In the genomic region with DNA sequence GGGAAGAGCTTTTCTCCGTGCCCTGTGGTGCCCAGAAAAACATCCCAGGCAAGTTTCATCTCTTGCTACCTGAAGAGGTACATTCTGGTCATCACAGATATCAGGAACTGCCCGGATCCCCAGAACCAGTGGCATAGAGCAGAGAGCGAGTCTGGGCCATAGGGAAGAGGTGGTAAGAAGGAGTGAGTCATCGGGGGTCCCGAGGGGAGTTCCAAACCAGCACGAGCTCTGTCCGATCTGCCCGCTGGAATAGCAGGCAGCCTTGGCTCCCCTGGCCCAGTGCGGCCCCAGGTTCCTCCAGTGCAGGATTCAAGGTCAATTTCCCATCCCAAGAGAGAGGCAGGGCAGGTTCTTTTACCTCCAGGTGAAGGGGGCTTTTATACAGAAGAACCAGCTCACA, we compare ENCODE assay signal across 16 cellular contexts.
A peak's percentile ranks its signal among the peaks of the same experiment; 100 is the strongest.
DNase-seq lines count a peak whose midpoint lies in the region; ATAC-seq and TF ChIP-seq lines count a peak whose summit lies in the region.
"Had no signal": no experiment of that assay in that cellular context is flagged by ENCODE, and none has a peak within 500 bp of the region (broad histone marks: within the 10 kb centered on the region; RNA-seq: fewer than 3 reads in every experiment).

No MANE protein-coding gene starts in this region.

- CTCF ChIA-PET in AG04450 (lab: Charles Lee) = interaction anchor here (0.8 to 3.8 kb wide), 5 partner anchors 11 to 219 kb away, joined by 3 to 24 read pairs (median 6); no protein-coding TSS in a partner anchor

- no peaks in the 10 kb centered on the region for H3K27me3 Mint-ChIP-seq in activated naive CD8-positive, alpha-beta T cell treated with anti-CD3 and anti-CD28 coated beads, Interleukin-2, amount 10 ng/mL, durations not matched to agents 7 days and 5 days
- no peaks in the 10 kb centered on the region for H3K27me3 Mint-ChIP-seq in activated naive CD8-positive, alpha-beta T cell treated with anti-CD3 and anti-CD28 coated beads for 36 hours
- no peaks in the 10 kb centered on the region for H3K27me3 Mint-ChIP-seq in activated T-helper 17 cell treated with anti-CD3 and anti-CD28 coated beads, Interleukin-2, amount 50 U/mL, for 72 hours
- peaks cover 9% of the 10 kb centered on the region for H3K27me3 Mint-ChIP-seq in nephron progenitor cell (ENCODE audit: low read depth, poor library complexity)
- no peaks in the 10 kb centered on the region for H3K27me3 Mint-ChIP-seq in activated naive CD8-positive, alpha-beta T cell treated with anti-CD3 and anti-CD28 coated beads, Interleukin-2, amount 50 U/mL, for 24 hours
- H3K27me3 Mint-ChIP-seq: CD4-positive, alpha-beta T cell had no signal

- DNase-seq in activated naive CD8-positive, alpha-beta T cell treated with anti-CD3 and anti-CD28 coated beads, Interleukin-2, amount 10 ng/mL, durations not matched to agents 7 days and 5 days = no peak
- DNase-seq in activated naive CD8-positive, alpha-beta T cell treated with anti-CD3 and anti-CD28 coated beads for 36 hours = no peak
- DNase-seq in AG04450 (ENCODE audit: low read depth, low spot score) = no peak
- no peak for DNase-seq in nephron progenitor cell
- no peak for DNase-seq in SKM-1 treated with dmso at 0.1 percent for 144 hours (lab: John Stamatoyannopoulos, UW; ENCODE audit: unreplicated experiment)
- DNase-seq in activated CD4-positive, alpha-beta T cell treated with anti-CD3 and anti-CD28 coated beads for 4 hours = no peak
- no peak for DNase-seq in activated naive CD8-positive, alpha-beta T cell treated with anti-CD3 and anti-CD28 coated beads, Interleukin-2, amount 50 U/mL, for 24 hours
- DNase-seq: 8988T; Calu3; CD4-positive, alpha-beta T cell; DMS 273 treated with DMSO at 0.1 percent for 48 hours; H7 had no signal

- no peaks in the 10 kb centered on the region for H3K36me3 Mint-ChIP-seq in activated naive CD8-positive, alpha-beta T cell treated with anti-CD3 and anti-CD28 coated beads, Interleukin-2, amount 10 ng/mL, durations not matched to agents 7 days and 5 days
- no peaks in the 10 kb centered on the region for H3K36me3 Mint-ChIP-seq in activated naive CD8-positive, alpha-beta T cell treated with anti-CD3 and anti-CD28 coated beads for 36 hours
- no peaks in the 10 kb centered on the region for H3K36me3 Mint-ChIP-seq in activated T-helper 17 cell treated with anti-CD3 and anti-CD28 coated beads, Interleukin-2, amount 50 U/mL, for 72 hours (ENCODE audit: low read depth)
- peaks cover 4% of the 10 kb centered on the region for H3K36me3 Mint-ChIP-seq in nephron progenitor cell (ENCODE audit: low read depth)
- H3K36me3 Mint-ChIP-seq in activated naive CD8-positive, alpha-beta T cell treated with anti-CD3 and anti-CD28 coated beads, Interleukin-2, amount 50 U/mL, for 24 hours (ENCODE audit: low read depth) = peaks cover 2% of the 10 kb centered on the region

- H3K9me3 Mint-ChIP-seq in activated naive CD8-positive, alpha-beta T cell treated with anti-CD3 and anti-CD28 coated beads, Interleukin-2, amount 10 ng/mL, durations not matched to agents 7 days and 5 days = no peaks in the 10 kb centered on the region
- no peaks in the 10 kb centered on the region for H3K9me3 Mint-ChIP-seq in activated naive CD8-positive, alpha-beta T cell treated with anti-CD3 and anti-CD28 coated beads for 36 hours
- no peaks in the 10 kb centered on the region for H3K9me3 Mint-ChIP-seq in activated T-helper 17 cell treated with anti-CD3 and anti-CD28 coated beads, Interleukin-2, amount 50 U/mL, for 72 hours
- no peaks in the 10 kb centered on the region for H3K9me3 Mint-ChIP-seq in nephron progenitor cell
- H3K9me3 Mint-ChIP-seq in activated naive CD8-positive, alpha-beta T cell treated with anti-CD3 and anti-CD28 coated beads, Interleukin-2, amount 50 U/mL, for 24 hours = no peaks in the 10 kb centered on the region
- H3K9me3 Mint-ChIP-seq: CD4-positive, alpha-beta T cell; GM23338 had no signal

- H3K27ac ChIP-seq in AG04450 (ENCODE audit: low read depth, low read length) = peak overlapping the region; percentile 21
- H3K27ac ChIP-seq: BLaER1 treated with 17β-estradiol and CSF1 and Interleukin-3, amounts not matched to agents 10 nM and 100 nM; HL-60 had no signal

- POLR2A ChIA-PET in activated naive CD8-positive, alpha-beta T cell treated with anti-CD3 and anti-CD28 coated beads, Interleukin-2, amount 10 ng/mL, durations not matched to agents 7 days and 5 days (lab: Charles Lee) = interaction anchor here (1.3 to 2.7 kb wide), 2 partner anchors 211 to 218 kb away, joined by 3 to 10 read pairs; partner anchors contain the start of gene GRK5
- POLR2A ChIA-PET in AG04450 (lab: Yijun Ruan, JAX) = no interaction called here

- no peaks in the 10 kb centered on the region; the same call in 1 of the 2 replicates for H3K9me3 ChIP-seq in AG04450 (ENCODE audit: control insufficient read depth, insufficient read depth, low read length)
- H3K9me3 ChIP-seq: BLaER1 treated with 17β-estradiol and CSF1 and Interleukin-3, amounts not matched to agents 10 nM and 100 nM had no signal

- H3K27me3 ChIP-seq in AG04450 (ENCODE audit: control insufficient read depth, insufficient read depth, low read length) = no peaks in the 10 kb centered on the region

- no peak for ATAC-seq in activated naive CD8-positive, alpha-beta T cell treated with anti-CD3 and anti-CD28 coated beads, Interleukin-2, amount 10 ng/mL, durations not matched to agents 7 days and 5 days (ENCODE audit: low read depth)
- ATAC-seq in activated T-helper 17 cell treated with anti-CD3 and anti-CD28 coated beads, Interleukin-2, amount 50 U/mL, for 72 hours (replicated peaks) = no peak
- no peak for ATAC-seq in activated naive CD8-positive, alpha-beta T cell treated with anti-CD3 and anti-CD28 coated beads, Interleukin-2, amount 50 U/mL, for 24 hours

- TF ChIP-seq CTCF in AG04450 (IDR thresholded peaks at IDR 0.05; ENCODE audit: low read depth, low read length) (no peak), nephron progenitor cell (IDR thresholded peaks at IDR 0.05) (no peak)

- H3K4me3 ChIP-seq in AG04450 (ENCODE audit: low read depth, low read length) = no peak overlapping the region
- H3K4me3 ChIP-seq: BLaER1 treated with 17β-estradiol and CSF1 and Interleukin-3, amounts not matched to agents 10 nM and 100 nM; GM23338 had no signal

- H3K4me3 Mint-ChIP-seq in activated naive CD8-positive, alpha-beta T cell treated with anti-CD3 and anti-CD28 coated beads, Interleukin-2, amount 10 ng/mL, durations not matched to agents 7 days and 5 days = no peak overlapping the region
- no peak overlapping the region for H3K4me3 Mint-ChIP-seq in activated naive CD8-positive, alpha-beta T cell treated with anti-CD3 and anti-CD28 coated beads for 36 hours
- no peak overlapping the region for H3K4me3 Mint-ChIP-seq in activated T-helper 17 cell treated with anti-CD3 and anti-CD28 coated beads, Interleukin-2, amount 50 U/mL, for 72 hours
- H3K4me3 Mint-ChIP-seq in nephron progenitor cell = no peak overlapping the region
- H3K4me3 Mint-ChIP-seq in activated naive CD8-positive, alpha-beta T cell treated with anti-CD3 and anti-CD28 coated beads, Interleukin-2, amount 50 U/mL, for 24 hours = no peak overlapping the region
- H3K4me3 Mint-ChIP-seq: CD4-positive, alpha-beta T cell; GM23338 had no signal

- peak overlapping the region; percentile 48 for H3K27ac Mint-ChIP-seq in activated naive CD8-positive, alpha-beta T cell treated with anti-CD3 and anti-CD28 coated beads, Interleukin-2, amount 10 ng/mL, durations not matched to agents 7 days and 5 days
- no peak overlapping the region for H3K27ac Mint-ChIP-seq in activated naive CD8-positive, alpha-beta T cell treated with anti-CD3 and anti-CD28 coated beads for 36 hours
- peak overlapping the region; percentile 75 for H3K27ac Mint-ChIP-seq in activated T-helper 17 cell treated with anti-CD3 and anti-CD28 coated beads, Interleukin-2, amount 50 U/mL, for 72 hours
- H3K27ac Mint-ChIP-seq in nephron progenitor cell = peak overlapping the region; percentile 40
- H3K27ac Mint-ChIP-seq in activated naive CD8-positive, alpha-beta T cell treated with anti-CD3 and anti-CD28 coated beads, Interleukin-2, amount 50 U/mL, for 24 hours = no peak overlapping the region
- H3K27ac Mint-ChIP-seq: CD4-positive, alpha-beta T cell; GM23338 had no signal

- no peaks in the 10 kb centered on the region for H3K4me1 Mint-ChIP-seq in activated naive CD8-positive, alpha-beta T cell treated with anti-CD3 and anti-CD28 coated beads, Interleukin-2, amount 10 ng/mL, durations not matched to agents 7 days and 5 days
- no peaks in the 10 kb centered on the region for H3K4me1 Mint-ChIP-seq in activated naive CD8-positive, alpha-beta T cell treated with anti-CD3 and anti-CD28 coated beads for 36 hours
- H3K4me1 Mint-ChIP-seq in activated T-helper 17 cell treated with anti-CD3 and anti-CD28 coated beads, Interleukin-2, amount 50 U/mL, for 72 hours = no peaks in the 10 kb centered on the region
- peaks cover 77% of the 10 kb centered on the region for H3K4me1 Mint-ChIP-seq in nephron progenitor cell
- no peaks in the 10 kb centered on the region for H3K4me1 Mint-ChIP-seq in activated naive CD8-positive, alpha-beta T cell treated with anti-CD3 and anti-CD28 coated beads, Interleukin-2, amount 50 U/mL, for 24 hours

Comparison
In these comparisons a context has a peak if more than half of its experiments do, and no peak if none do; other contexts are left out.
1. H3K27ac Mint-ChIP-seq: peak in activated naive CD8-positive, alpha-beta T cell treated with anti-CD3 and anti-CD28 coated beads, Interleukin-2, amount 10 ng/mL, durations not matched to agents 7 days and 5 days (single experiment), activated T-helper 17 cell treated with anti-CD3 and anti-CD28 coated beads, Interleukin-2, amount 50 U/mL, for 72 hours (single experiment) and nephron progenitor cell (single experiment); none in activated naive CD8-positive, alpha-beta T cell treated with anti-CD3 and anti-CD28 coated beads for 36 hours (single experiment) and activated naive CD8-positive, alpha-beta T cell treated with anti-CD3 and anti-CD28 coated beads, Interleukin-2, amount 50 U/mL, for 24 hours (single experiment).